In genomic region chr3:53129344-53129743, GRCh38 we compare ENCODE assay signal across 8 cellular contexts. TPM values are rescaled to one million over a fixed set of nuclear protein-coding genes. Genes with fewer than 3 reads are reported as not detected.
DNase-seq lines count a peak whose midpoint lies in the region; ATAC-seq and TF ChIP-seq lines count a peak whose summit lies in the region.

No MANE protein-coding gene starts in this region.

- H3K79me1 ChIP-seq in trophoblast cell (ENCODE audit: low read length), result peaks cover 7% of the 10 kb centered on the region

- TF ChIP-seq POLR2A in Peyer's patch (IDR thresholded peaks at IDR 0.05) (no peak), erythroblast (IDR thresholded peaks at IDR 0.05; ENCODE audit: low read length) (no peak)

- H3K4ac ChIP-seq in trophoblast cell (ENCODE audit: low read depth, low read length), result peak overlapping the region; percentile 76

- H3K4me3 ChIP-seq in GM06990 (replicated peaks; ENCODE audit: low read depth, low read length), result peak overlapping the region; percentile 99
- H3K4me3 ChIP-seq in Peyer's patch, result peak overlapping the region; percentile 63 to 87 (median 70)
- peak overlapping the region; percentile 89 for H3K4me3 ChIP-seq in trophoblast cell (ENCODE audit: low read depth, low read length)

- DNase-seq in GM06990 (ENCODE audit: extremely low read depth, insufficient read length) (no peak), Peyer's patch (no peak), erythroblast (lab: John Stamatoyannopoulos, UW) (peak; percentile 94 to 99), trophoblast cell (no peak), putamen (ENCODE audit: low spot score) (no peak), NAMALWA (ENCODE audit: low spot score) (no peak)

- H3K4me1 ChIP-seq in Peyer's patch (peaks cover 3 to 23% (median 5%) of the 10 kb centered on the region in 4 donors), trophoblast cell (ENCODE audit: control insufficient read depth in 1 of 2, insufficient read depth in 2 of 2, low read length in 2 of 2) (peaks cover 4 to 5% of the 10 kb centered on the region in 2 experiments)

- no peak overlapping the region for H4K91ac ChIP-seq in trophoblast cell (ENCODE audit: low read depth, low read length)

- H3K79me2 ChIP-seq in trophoblast cell (ENCODE audit: control insufficient read depth, insufficient read depth, low read length, poor library complexity), result peaks cover 4% of the 10 kb centered on the region

- H2BK12ac ChIP-seq in trophoblast cell (ENCODE audit: low read length), result no peak overlapping the region

- H3K23ac ChIP-seq in trophoblast cell (ENCODE audit: low read length), result no peak overlapping the region

- H3K27ac ChIP-seq in Peyer's patch, result peak overlapping the region in 1 of 4 donors; percentile 91
- no peak overlapping the region for H3K27ac ChIP-seq in trophoblast cell (ENCODE audit: low read depth, low read length)

- no peak overlapping the region for H2AFZ ChIP-seq in trophoblast cell (ENCODE audit: insufficient read depth, low read length, poor library complexity)

- no peak overlapping the region for H4K12ac ChIP-seq in trophoblast cell (ENCODE audit: low read depth, low read length)

- TF ChIP-seq CTCF in GM06990 (IDR thresholded peaks at IDR 0.05; ENCODE audit: insufficient read depth, low read length, poor library complexity, severe bottlenecking) (no peak), Peyer's patch (IDR thresholded peaks at IDR 0.05) (no peak)

- no peaks in the 10 kb centered on the region for H3K27me3 ChIP-seq in GM06990 (replicated peaks; ENCODE audit: control insufficient read depth, insufficient read depth, low read length)
- no peaks in the 10 kb centered on the region for H3K27me3 ChIP-seq in Peyer's patch
- no peaks in the 10 kb centered on the region for H3K27me3 ChIP-seq in trophoblast cell (ENCODE audit: insufficient read depth, low read length)

- H3K4me2 ChIP-seq in trophoblast cell (ENCODE audit: low read length), result peak overlapping the region; percentile 73

- no CpG with 5 or more reads among the region's 3 CpGs for WGBS in trophoblast cell (ENCODE audit: extremely low coverage, insufficient coverage, insufficient read length)

- H2BK5ac ChIP-seq in trophoblast cell (ENCODE audit: low read depth, low read length, poor library complexity), result no peak overlapping the region

- H3K36me3 ChIP-seq in GM06990 (ENCODE audit: control insufficient read depth, insufficient read depth, low read length), result peaks cover 5% of the 10 kb centered on the region
- peaks cover 0 to 16% (median 0%) of the 10 kb centered on the region in 3 donors for H3K36me3 ChIP-seq in Peyer's patch
- H3K36me3 ChIP-seq in trophoblast cell (ENCODE audit: control insufficient read depth in 1 of 2, insufficient read depth in 2 of 2, low read length in 2 of 2), result peaks cover 5 to 6% of the 10 kb centered on the region in 2 experiments

- no peak overlapping the region for H2AK5ac ChIP-seq in trophoblast cell (ENCODE audit: low read length)

- H3K14ac ChIP-seq in trophoblast cell (ENCODE audit: low read length), result no peak overlapping the region

- ATAC-seq in GM21737 (IDR thresholded peaks at IDR 0.05; ENCODE audit: unreplicated experiment), result no peak
- ATAC-seq in HG02642 (IDR thresholded peaks at IDR 0.05; ENCODE audit: poor library complexity, unreplicated experiment), result no peak

- H3K9me3 ChIP-seq in Peyer's patch (no peaks in the 10 kb centered on the region), trophoblast cell (ENCODE audit: insufficient read depth, low read depth, low read length) (no peaks in the 10 kb centered on the region)

- peak overlapping the region; percentile 74 for H4K8ac ChIP-seq in trophoblast cell (ENCODE audit: low read depth, low read length)

- H2BK120ac ChIP-seq in trophoblast cell (ENCODE audit: insufficient read depth, low read length, poor library complexity), result no peak overlapping the region

- no peak overlapping the region for H3K18ac ChIP-seq in trophoblast cell (ENCODE audit: low read length)

- no peak overlapping the region for H3K9ac ChIP-seq in trophoblast cell (ENCODE audit: low read length)

RNA-seq across cellular contexts. Expression of gene RFT1, which starts 0.9 kb away (rescaled TPM):
- 10 to 100 TPM in 3 of 4 donors, 1 to 10 TPM in 1; 9.0 to 19.8 (median 10.8) TPM for total RNA-seq in Peyer's patch
- polyA plus RNA-seq in trophoblast cell (2013), result 10.1 and 10.5 TPM in 2 replicates

RNA-seq across cellular contexts. Expression of gene PRKCD, which starts 31.7 kb away (rescaled TPM):
- 10 to 100 TPM; 36.3 to 73.1 (median 70.6) TPM for total RNA-seq in Peyer's patch
- polyA plus RNA-seq in trophoblast cell (2013), result 10.6 and 11.2 TPM in 2 replicates

Comparison
In these comparisons a context has a peak if more than half of its experiments do, and no peak if none do; other contexts are left out.
1. DNase-seq: peak in erythroblast (2 of 2); none in GM06990 (single experiment), Peyer's patch (0 of 3), trophoblast cell (0 of 2), putamen (single experiment) and NAMALWA (single experiment).
2. Peak in every context shown above with its lines, with median percentiles within 50 percentile points of each other: H3K4me3 ChIP-seq.